Comparison of ENCODE assay signal across 1 cellular context in genomic region chr2:12948963-12949353, GRCh38.
TF ChIP-seq lines count a peak whose summit lies in the region.

No MANE protein-coding gene starts in this region.

TF ChIP-seq in GM23338, 12 proteins besides CTCF, POLR2A, EP300 and RAD21 (continued from another document):
- TF ChIP-seq, protein P1, sequence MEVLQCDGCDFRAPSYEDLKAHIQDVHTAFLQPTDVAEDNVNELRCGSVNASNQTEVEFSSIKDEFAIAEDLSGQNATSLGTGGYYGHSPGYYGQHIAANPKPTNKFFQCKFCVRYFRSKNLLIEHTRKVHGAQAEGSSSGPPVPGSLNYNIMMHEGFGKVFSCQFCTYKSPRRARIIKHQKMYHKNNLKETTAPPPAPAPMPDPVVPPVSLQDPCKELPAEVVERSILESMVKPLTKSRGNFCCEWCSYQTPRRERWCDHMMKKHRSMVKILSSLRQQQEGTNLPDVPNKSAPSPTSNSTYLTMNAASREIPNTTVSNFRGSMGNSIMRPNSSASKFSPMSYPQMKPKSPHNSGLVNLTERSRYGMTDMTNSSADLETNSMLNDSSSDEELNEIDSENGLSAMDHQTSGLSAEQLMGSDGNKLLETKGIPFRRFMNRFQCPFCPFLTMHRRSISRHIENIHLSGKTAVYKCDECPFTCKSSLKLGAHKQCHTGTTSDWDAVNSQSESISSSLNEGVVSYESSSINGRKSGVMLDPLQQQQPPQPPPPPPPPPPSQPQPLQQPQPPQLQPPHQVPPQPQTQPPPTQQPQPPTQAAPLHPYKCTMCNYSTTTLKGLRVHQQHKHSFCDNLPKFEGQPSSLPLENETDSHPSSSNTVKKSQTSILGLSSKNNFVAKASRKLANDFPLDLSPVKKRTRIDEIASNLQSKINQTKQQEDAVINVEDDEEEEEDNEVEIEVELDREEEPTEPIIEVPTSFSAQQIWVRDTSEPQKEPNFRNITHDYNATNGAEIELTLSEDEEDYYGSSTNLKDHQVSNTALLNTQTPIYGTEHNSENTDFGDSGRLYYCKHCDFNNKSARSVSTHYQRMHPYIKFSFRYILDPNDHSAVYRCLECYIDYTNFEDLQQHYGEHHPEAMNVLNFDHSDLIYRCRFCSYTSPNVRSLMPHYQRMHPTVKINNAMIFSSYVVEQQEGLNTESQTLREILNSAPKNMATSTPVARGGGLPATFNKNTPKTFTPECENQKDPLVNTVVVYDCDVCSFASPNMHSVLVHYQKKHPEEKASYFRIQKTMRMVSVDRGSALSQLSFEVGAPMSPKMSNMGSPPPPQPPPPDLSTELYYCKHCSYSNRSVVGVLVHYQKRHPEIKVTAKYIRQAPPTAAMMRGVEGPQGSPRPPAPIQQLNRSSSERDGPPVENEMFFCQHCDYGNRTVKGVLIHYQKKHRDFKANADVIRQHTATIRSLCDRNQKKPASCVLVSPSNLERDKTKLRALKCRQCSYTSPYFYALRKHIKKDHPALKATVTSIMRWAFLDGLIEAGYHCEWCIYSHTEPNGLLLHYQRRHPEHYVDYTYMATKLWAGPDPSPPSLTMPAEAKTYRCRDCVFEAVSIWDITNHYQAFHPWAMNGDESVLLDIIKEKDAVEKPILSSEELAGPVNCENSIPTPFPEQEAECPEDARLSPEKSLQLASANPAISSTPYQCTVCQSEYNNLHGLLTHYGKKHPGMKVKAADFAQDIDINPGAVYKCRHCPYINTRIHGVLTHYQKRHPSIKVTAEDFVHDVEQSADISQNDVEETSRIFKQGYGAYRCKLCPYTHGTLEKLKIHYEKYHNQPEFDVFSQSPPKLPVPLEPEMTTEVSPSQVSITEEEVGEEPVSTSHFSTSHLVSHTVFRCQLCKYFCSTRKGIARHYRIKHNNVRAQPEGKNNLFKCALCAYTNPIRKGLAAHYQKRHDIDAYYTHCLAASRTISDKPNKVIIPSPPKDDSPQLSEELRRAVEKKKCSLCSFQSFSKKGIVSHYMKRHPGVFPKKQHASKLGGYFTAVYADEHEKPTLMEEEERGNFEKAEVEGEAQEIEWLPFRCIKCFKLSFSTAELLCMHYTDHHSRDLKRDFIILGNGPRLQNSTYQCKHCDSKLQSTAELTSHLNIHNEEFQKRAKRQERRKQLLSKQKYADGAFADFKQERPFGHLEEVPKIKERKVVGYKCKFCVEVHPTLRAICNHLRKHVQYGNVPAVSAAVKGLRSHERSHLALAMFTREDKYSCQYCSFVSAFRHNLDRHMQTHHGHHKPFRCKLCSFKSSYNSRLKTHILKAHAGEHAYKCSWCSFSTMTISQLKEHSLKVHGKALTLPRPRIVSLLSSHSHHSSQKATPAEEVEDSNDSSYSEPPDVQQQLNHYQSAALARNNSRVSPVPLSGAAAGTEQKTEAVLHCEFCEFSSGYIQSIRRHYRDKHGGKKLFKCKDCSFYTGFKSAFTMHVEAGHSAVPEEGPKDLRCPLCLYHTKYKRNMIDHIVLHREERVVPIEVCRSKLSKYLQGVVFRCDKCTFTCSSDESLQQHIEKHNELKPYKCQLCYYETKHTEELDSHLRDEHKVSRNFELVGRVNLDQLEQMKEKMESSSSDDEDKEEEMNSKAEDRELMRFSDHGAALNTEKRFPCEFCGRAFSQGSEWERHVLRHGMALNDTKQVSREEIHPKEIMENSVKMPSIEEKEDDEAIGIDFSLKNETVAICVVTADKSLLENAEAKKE (CRISPR knock-in tag; IDR thresholded peaks at IDR 0.05) = no peak
- no peak for TF ChIP-seq ZNF331 (CRISPR knock-in tag; IDR thresholded peaks at IDR 0.05; ENCODE audit: low read depth)
- no peak for TF ChIP-seq CREB1 (CRISPR knock-in tag; IDR thresholded peaks at IDR 0.05; ENCODE audit: low read depth)
